In genomic region chr14:54805521-54806322, GRCh38 we compare ENCODE assay signal across 8 cellular contexts.
A peak's percentile ranks its signal among the peaks of the same experiment; 100 is the strongest.
DNase-seq lines count a peak whose midpoint lies in the region; ATAC-seq and TF ChIP-seq lines count a peak whose summit lies in the region.

No MANE protein-coding gene starts in this region.

- H3K36me3 ChIP-seq in endodermal cell (ENCODE audit: control insufficient read depth, insufficient read depth, low read length): no peaks in the 10 kb centered on the region

- H3K4me3 ChIP-seq in GM12875 (ENCODE audit: low read depth, low read length) (no peak overlapping the region), endodermal cell (ENCODE audit: low read length) (no peak overlapping the region)

- no peaks in the 10 kb centered on the region for H3K36me3 Mint-ChIP-seq in endodermal cell (ENCODE audit: low read depth)

- TF ChIP-seq CTCF in 22Rv1 (IDR thresholded peaks at IDR 0.05) (peak; percentile 97), GM12875 (IDR thresholded peaks at IDR 0.05; ENCODE audit: borderline replicate concordance, insufficient read depth, low read depth, low read length) (peak; percentile 92), endodermal cell (conservative IDR thresholded peaks at IDR 0.05) (peak; percentile 99)

- no peak overlapping the region for H3K9ac ChIP-seq in endodermal cell (ENCODE audit: extremely low read depth, low read length, poor library complexity, severe bottlenecking)

- ATAC-seq in HG03432 (IDR thresholded peaks at IDR 0.05; ENCODE audit: unreplicated experiment): peak; percentile 79

- H3K4me3 Mint-ChIP-seq in endodermal cell: no peak overlapping the region

- H3K9me3 ChIP-seq in endodermal cell (ENCODE audit: control insufficient read depth, low read length): peaks cover 6% of the 10 kb centered on the region

- peak; percentile 66 for DNase-seq in NCI-H748 treated with DMSO at 0.1 percent for 48 hours (lab: John Stamatoyannopoulos, UW)
- peak; percentile 92 for DNase-seq in activated CD8-positive, alpha-beta memory T cell treated with anti-CD3 and anti-CD28 coated beads for 24 hours
- DNase-seq in endodermal cell: peak; percentile 97
- DNase-seq in midbrain (lab: John Stamatoyannopoulos, UW): peak; percentile 84
- DNase-seq in stimulated activated CD8-positive, alpha-beta memory T cell treated with anti-CD3 and anti-CD28 coated beads, Interleukin-15, amount 100 ng/mL, for 48 hours (ENCODE audit: low read depth in 2 of 2): peak; percentile 62 to 63

- no peak overlapping the region for H3K27ac ChIP-seq in 22Rv1
- H3K27ac ChIP-seq in endodermal cell (ENCODE audit: low read depth, low read length): no peak overlapping the region

- no peaks in the 10 kb centered on the region for H3K4me1 ChIP-seq in endodermal cell (ENCODE audit: control insufficient read depth, insufficient read depth, low read length)

- H3K27ac Mint-ChIP-seq in endodermal cell: no peak overlapping the region

- peaks cover 3% of the 10 kb centered on the region for H3K9me3 Mint-ChIP-seq in endodermal cell

- peaks cover 18% of the 10 kb centered on the region for H3K27me3 ChIP-seq in endodermal cell (ENCODE audit: control insufficient read depth, insufficient read depth, low read length, poor library complexity, severe bottlenecking)

- peaks cover 13% of the 10 kb centered on the region for H3K4me1 Mint-ChIP-seq in endodermal cell

- peaks cover 55% of the 10 kb centered on the region for H3K27me3 Mint-ChIP-seq in endodermal cell (ENCODE audit: insufficient read depth)

- WGBS in endodermal cell (ENCODE audit: insufficient coverage in 1 of 2, insufficient read length in 1 of 2), 2 experiments: 47 to 60% methylated on average over 12 to 19 of the region's 19 CpGs
